17 cellular contexts compared by ENCODE assay signal in genomic region chr11:35116762-35117588, GRCh38. TPM values are rescaled to one million over a fixed set of nuclear protein-coding genes. Genes with fewer than 3 reads are reported as not detected.
DNase-seq lines count a peak whose midpoint lies in the region; ATAC-seq and TF ChIP-seq lines count a peak whose summit lies in the region.
"Had no signal": no experiment of that assay in that cellular context is flagged by ENCODE, and none has a peak within 500 bp of the region (broad histone marks: within the 10 kb centered on the region; RNA-seq: fewer than 3 reads in every experiment).

No MANE protein-coding gene starts in this region.

- H3K4me3 ChIP-seq in stomach smooth muscle (ENCODE audit: low read length in 2 of 2), result peak overlapping the region in 1 of 2 donors; percentile 8
- H3K4me3 ChIP-seq: ovary had no signal

- peaks cover 24% of the 10 kb centered on the region for H3K4me1 ChIP-seq in stomach smooth muscle (ENCODE audit: control insufficient read depth, insufficient read depth, low read length)

- no peaks in the 10 kb centered on the region for H3K9me3 Mint-ChIP-seq in MCF 10A (ENCODE audit: unreplicated experiment)
- no peaks in the 10 kb centered on the region for H3K9me3 Mint-ChIP-seq in naive thymus-derived CD8-positive, alpha-beta T cell
- H3K9me3 Mint-ChIP-seq: central memory CD8-positive, alpha-beta T cell had no signal

- DNase-seq in DMS53 (lab: John Stamatoyannopoulos, UW) (peak; percentile 68), DMS53 treated with DMSO at 0.1 percent for 48 hours (lab: John Stamatoyannopoulos, UW; ENCODE audit: unreplicated experiment) (no peak), MCF 10A (ENCODE audit: unreplicated experiment) (peak; percentile 9), left colon (no peak), NCI-H2196 (lab: John Stamatoyannopoulos, UW; ENCODE audit: unreplicated experiment) (no peak)
- DNase-seq in naive thymus-derived CD8-positive, alpha-beta T cell, result no peak
- DNase-seq: activated CD4-positive, alpha-beta T cell treated with anti-CD3 and anti-CD28 coated beads, Interleukin-2, amount 10 ng/mL, durations not matched to agents 24 days and 14 days; activated effector memory CD4-positive, alpha-beta T cell treated with anti-CD3 and anti-CD28 coated beads, Interleukin-2, amount 50 U/mL, for 16 hours; EL; NCI-H526 treated with DMSO at 0.1 percent for 48 hours; stimulated activated CD4-positive, alpha-beta T cell treated with anti-CD3 and anti-CD28 coated beads, Interleukin-2, amount 100 ng/mL, for 48 hours; SW 1271 had no signal

- H3K27ac ChIP-seq in stomach smooth muscle (ENCODE audit: low read length), result peak overlapping the region; percentile 70
- H3K27ac ChIP-seq: 22Rv1, ovary had no signal

- POLR2A ChIA-PET in MCF 10A (lab: Yijun Ruan, JAX), result interaction anchor here (0.5 to 3.8 kb wide), 13 partner anchors 9 to 680 kb away, joined by 3 to 43 read pairs (median 3); partner anchors contain the start of gene CD44
- POLR2A ChIA-PET in naive thymus-derived CD8-positive, alpha-beta T cell (lab: Charles Lee), result interaction anchor here (1.1 to 1.2 kb wide), 2 partner anchors 23 to 39 kb away, joined by 4 to 5 read pairs; no protein-coding TSS in a partner anchor

- BruUV-seq in MCF 10A (replicated peaks; lab: Mats Ljungman, UMichigan), result no TSS peak

- intact Hi-C loops in MCF 10A (cut with micrococcal nuclease) (no loop called here), left colon (cut with DNase I, micrococcal nuclease) (loop anchor here in 1 of 2 donors (10.0 kb wide), 1 partner anchor 112 kb away; no protein-coding TSS in a partner anchor)

- H3K9me3 ChIP-seq in stomach smooth muscle (ENCODE audit: control insufficient read depth in 2 of 2, low read length in 2 of 2), result no peaks in the 10 kb centered on the region
- H3K9me3 ChIP-seq: ovary had no signal

- H3K36me3 ChIP-seq in stomach smooth muscle (ENCODE audit: control insufficient read depth in 2 of 2, insufficient read depth in 2 of 2, low read length in 2 of 2), result no peaks in the 10 kb centered on the region
- H3K36me3 ChIP-seq: ovary had no signal

- H3K27ac Mint-ChIP-seq in MCF 10A (ENCODE audit: low read depth, unreplicated experiment), result peak overlapping the region; percentile 31
- H3K27ac Mint-ChIP-seq in naive thymus-derived CD8-positive, alpha-beta T cell, result no peak overlapping the region
- H3K27ac Mint-ChIP-seq: activated CD4-positive, alpha-beta T cell treated with anti-CD3 and anti-CD28 coated beads, Interleukin-2, amount 10 ng/mL, durations not matched to agents 24 days and 14 days had no signal

- no peak for TF ChIP-seq CTCF in MCF 10A (IDR thresholded peaks at IDR 0.05; ENCODE audit: unreplicated experiment)

- peaks cover 23% of the 10 kb centered on the region for H3K4me1 Mint-ChIP-seq in MCF 10A (ENCODE audit: insufficient read depth, unreplicated experiment)
- peaks cover 6 to 51% (median 21%) of the 10 kb centered on the region in 4 donors for H3K4me1 Mint-ChIP-seq in naive thymus-derived CD8-positive, alpha-beta T cell

- no peaks in the 10 kb centered on the region for H3K27me3 ChIP-seq in stomach smooth muscle (ENCODE audit: control insufficient read depth in 1 of 2, insufficient read depth in 2 of 2, low read length in 2 of 2)
- H3K27me3 ChIP-seq: ovary had no signal

- CTCF ChIA-PET in MCF 10A (lab: Yijun Ruan, JAX), result interaction anchor here (0.7 to 2.0 kb wide), 11 partner anchors 10 to 530 kb away, joined by 3 to 6 read pairs (median 3); no protein-coding TSS in a partner anchor

- ATAC-seq in left colon (peak; percentile 46), HG03439 (IDR thresholded peaks at IDR 0.05; ENCODE audit: unreplicated experiment) (no peak)
- no peak for ATAC-seq in naive thymus-derived CD8-positive, alpha-beta T cell

- no peaks in the 10 kb centered on the region for H3K27me3 Mint-ChIP-seq in MCF 10A (ENCODE audit: insufficient read depth, unreplicated experiment)
- no peaks in the 10 kb centered on the region for H3K27me3 Mint-ChIP-seq in naive thymus-derived CD8-positive, alpha-beta T cell
- H3K27me3 Mint-ChIP-seq: central memory CD8-positive, alpha-beta T cell had no signal

- no peak overlapping the region for H3K4me3 Mint-ChIP-seq in MCF 10A (ENCODE audit: unreplicated experiment)
- H3K4me3 Mint-ChIP-seq in naive thymus-derived CD8-positive, alpha-beta T cell, result no peak overlapping the region
- H3K4me3 Mint-ChIP-seq: activated CD4-positive, alpha-beta T cell treated with anti-CD3 and anti-CD28 coated beads, Interleukin-2, amount 10 ng/mL, durations not matched to agents 24 days and 14 days; central memory CD8-positive, alpha-beta T cell had no signal

- H3K36me3 Mint-ChIP-seq in MCF 10A (ENCODE audit: insufficient read depth, unreplicated experiment), result no peaks in the 10 kb centered on the region
- H3K36me3 Mint-ChIP-seq in naive thymus-derived CD8-positive, alpha-beta T cell, result no peaks in the 10 kb centered on the region

- H3K9ac ChIP-seq in stomach smooth muscle (ENCODE audit: low read length in 2 of 2), result no peak overlapping the region

RNA-seq across cellular contexts. Expression of gene CD44, which starts 22.0 kb away (rescaled TPM):
- 323 and 446 TPM in 2 replicates for total RNA-seq in MCF 10A (2022)
- total RNA-seq in left colon, result 100 to 1,000 TPM in 1 of 2 donors, 10 to 100 TPM in 1; 99.1 to 107 TPM
- 100 to 1,000 TPM; 650 to 703 TPM for total RNA-seq in naive thymus-derived CD8-positive, alpha-beta T cell
- polyA plus RNA-seq in naive thymus-derived CD8-positive, alpha-beta T cell, result 100 to 1,000 TPM; 291 TPM

Comparison
In these comparisons a context has a peak if more than half of its experiments do, and no peak if none do; other contexts are left out.
1. DNase-seq: peak in DMS53 (single experiment) and MCF 10A (single experiment); none in DMS53 treated with DMSO at 0.1 percent for 48 hours (single experiment), left colon (0 of 2), naive thymus-derived CD8-positive, alpha-beta T cell (0 of 10) and NCI-H2196 (single experiment).